ENCODE assay signal across 17 cellular contexts in the genomic region with DNA sequence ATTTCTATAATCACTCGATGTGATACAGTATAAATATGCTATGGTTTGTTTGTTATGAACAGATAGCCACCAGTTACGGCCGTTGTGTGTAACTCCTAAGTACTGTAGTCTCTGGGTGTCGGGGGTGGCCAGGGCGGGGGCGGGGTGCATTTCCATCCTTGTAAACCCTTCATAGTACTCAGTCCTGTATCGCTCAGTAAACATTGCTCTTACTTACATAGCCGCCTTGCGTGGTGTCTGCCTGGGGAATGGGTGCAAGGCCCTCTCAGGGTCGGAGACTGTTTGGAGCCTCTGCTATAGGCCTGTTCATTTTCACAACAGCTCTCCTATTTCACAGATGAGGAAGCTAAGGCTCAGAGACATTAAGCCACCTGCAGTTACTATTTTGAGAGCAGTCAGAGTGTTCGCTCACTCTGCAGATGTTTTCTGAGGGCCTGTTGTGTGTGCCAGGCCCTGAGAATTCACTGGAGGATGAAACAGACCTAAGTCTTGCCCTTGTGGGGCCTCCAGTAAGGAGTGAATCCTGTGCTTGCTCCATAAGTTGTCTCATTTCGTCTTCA. TPM values are rescaled to one million over a fixed set of nuclear protein-coding genes. Genes with fewer than 3 reads are reported as not detected.
DNase-seq lines count a peak whose midpoint lies in the region; ATAC-seq and TF ChIP-seq lines count a peak whose summit lies in the region.
"Had no signal": no experiment of that assay in that cellular context is flagged by ENCODE, and none has a peak within 500 bp of the region (broad histone marks: within the 10 kb centered on the region; RNA-seq: fewer than 3 reads in every experiment).

No MANE protein-coding gene starts in this region.

- no peak for TF ChIP-seq CTCF in GM12864 (IDR thresholded peaks at IDR 0.05; ENCODE audit: low read depth, low read length, missing control alignments)

- H3K4me3 Mint-ChIP-seq in T-helper 2 cell treated with Interferon-gamma antibody and Interleukin-4, amounts not matched to agents 5 μg/mL and 100 μg/mL, for 36 hours: no peak overlapping the region
- H3K4me3 Mint-ChIP-seq: activated naive CD8-positive, alpha-beta T cell; mesothelial cell of epicardium had no signal

- H3K27ac Mint-ChIP-seq in T-helper 2 cell treated with Interferon-gamma antibody and Interleukin-4, amounts not matched to agents 5 μg/mL and 100 μg/mL, for 36 hours: no peak overlapping the region
- H3K27ac Mint-ChIP-seq: activated naive CD8-positive, alpha-beta T cell; mesothelial cell of epicardium had no signal

- H3K27me3 Mint-ChIP-seq in T-helper 2 cell treated with Interferon-gamma antibody and Interleukin-4, amounts not matched to agents 5 μg/mL and 100 μg/mL, for 36 hours (ENCODE audit: low read depth): peaks cover 5% of the 10 kb centered on the region
- H3K27me3 Mint-ChIP-seq: activated naive CD8-positive, alpha-beta T cell had no signal

- H3K9me3 Mint-ChIP-seq in T-helper 2 cell treated with Interferon-gamma antibody and Interleukin-4, amounts not matched to agents 5 μg/mL and 100 μg/mL, for 36 hours: no peaks in the 10 kb centered on the region
- H3K9me3 Mint-ChIP-seq: mesothelial cell of epicardium had no signal

- H3K4me3 ChIP-seq in GM12864 (ENCODE audit: low read depth, low read length) (no peak overlapping the region), stomach smooth muscle (ENCODE audit: low read length in 2 of 2) (no peak overlapping the region)
- H3K4me3 ChIP-seq: cardiac muscle cell, ovary had no signal

- no peaks in the 10 kb centered on the region for H3K36me3 Mint-ChIP-seq in T-helper 2 cell treated with Interferon-gamma antibody and Interleukin-4, amounts not matched to agents 5 μg/mL and 100 μg/mL, for 36 hours (ENCODE audit: low read depth)

- no peaks in the 10 kb centered on the region for H3K27me3 ChIP-seq in stomach smooth muscle (ENCODE audit: control insufficient read depth in 1 of 2, insufficient read depth in 2 of 2, low read length in 2 of 2)
- H3K27me3 ChIP-seq: cardiac muscle cell, ovary had no signal

- peak overlapping the region in 1 of 2 donors; percentile 51 for H3K9ac ChIP-seq in stomach smooth muscle (ENCODE audit: low read length in 2 of 2)
- H3K9ac ChIP-seq: SK-N-SH had no signal

- H3K36me3 ChIP-seq in stomach smooth muscle (ENCODE audit: control insufficient read depth in 2 of 2, insufficient read depth in 2 of 2, low read length in 2 of 2): peaks cover 25 to 29% of the 10 kb centered on the region in 2 donors
- H3K36me3 ChIP-seq: cardiac muscle cell, ovary, WERI-Rb-1 had no signal

- H3K4me1 Mint-ChIP-seq in T-helper 2 cell treated with Interferon-gamma antibody and Interleukin-4, amounts not matched to agents 5 μg/mL and 100 μg/mL, for 36 hours (ENCODE audit: low read depth): peaks cover 12% of the 10 kb centered on the region

- H3K9me3 ChIP-seq in stomach smooth muscle (ENCODE audit: control insufficient read depth in 2 of 2, low read length in 2 of 2): no peaks in the 10 kb centered on the region
- H3K9me3 ChIP-seq: ovary, SK-N-SH had no signal

- peak overlapping the region; percentile 75 for H3K27ac ChIP-seq in stomach smooth muscle (ENCODE audit: low read length)
- H3K27ac ChIP-seq: cardiac muscle cell, WERI-Rb-1 had no signal

- DNase-seq in GM12864 (ENCODE audit: low read depth) (peak; percentile 49), NCI-H2196 (lab: John Stamatoyannopoulos, UW; ENCODE audit: unreplicated experiment) (peak; percentile 42), left colon (peak; percentile 58 to 62), Right ventricle myocardium inferior (ENCODE audit: missing footprints) (no peak)
- DNase-seq in T-helper 2 cell treated with Interferon-gamma antibody and Interleukin-4, amounts not matched to agents 5 μg/mL and 100 μg/mL, for 36 hours (ENCODE audit: low spot score): no peak
- DNase-seq: foreskin melanocyte, KBM-7, NCI-H1694 treated with DMSO at 0.1 percent for 48 hours, SK-N-SH, WERI-Rb-1 had no signal

- intact Hi-C loops in left colon (cut with DNase I, micrococcal nuclease): no loop called here
- intact Hi-C loops in Right ventricle myocardium inferior (cut with DNase I): no loop called here

- ATAC-seq in left colon: peak; percentile 53
- no peak for ATAC-seq in HG02623 (IDR thresholded peaks at IDR 0.05; ENCODE audit: unreplicated experiment)
- ATAC-seq in Right ventricle myocardium inferior: no peak

- H3K4me1 ChIP-seq in stomach smooth muscle (ENCODE audit: control insufficient read depth, insufficient read depth, low read length): peaks cover 42% of the 10 kb centered on the region

RNA-seq across cellular contexts. Expression of a gene that starts 42.5 kb away (rescaled TPM):
- 10 to 100 TPM; 29.5 to 40.1 TPM for total RNA-seq in left colon
- 27.2 TPM for total RNA-seq in Right ventricle myocardium inferior

RNA-seq across cellular contexts. Expression of a gene that starts 52.0 kb away (rescaled TPM):
- 1 to 10 TPM in 1 of 2 donors, under 1 TPM in 1; 0.67 to 1.3 TPM for total RNA-seq in left colon
- 0.84 TPM for total RNA-seq in Right ventricle myocardium inferior
- total RNA-seq: cardiac muscle cell, H1 had no signal

Comparison
In these comparisons a context has a peak if more than half of its experiments do, and no peak if none do; other contexts are left out.
1. DNase-seq: peak in GM12864 (single experiment), NCI-H2196 (single experiment) and left colon (2 of 2); none in T-helper 2 cell treated with Interferon-gamma antibody and Interleukin-4, amounts not matched to agents 5 μg/mL and 100 μg/mL, for 36 hours (single experiment) and Right ventricle myocardium inferior (single experiment).